15 cellular contexts compared by ENCODE assay signal in genomic region chr2:36404754-36405153, GRCh38. TPM values are rescaled to one million over a fixed set of nuclear protein-coding genes. Genes with fewer than 3 reads are reported as not detected.
DNase-seq lines count a peak whose midpoint lies in the region; ATAC-seq and TF ChIP-seq lines count a peak whose summit lies in the region.
"Had no signal": no experiment of that assay in that cellular context is flagged by ENCODE, and none has a peak within 500 bp of the region (broad histone marks: within the 10 kb centered on the region; RNA-seq: fewer than 3 reads in every experiment).

No MANE protein-coding gene starts in this region.

- H3K4me1 Mint-ChIP-seq in stimulated activated memory B cell treated with anti-CD40 and anti-IgM and Interleukin-4, amounts not matched to agents 10 μg/mL and 1 μg/mL and 100 μg/mL, for 72 hours: no peaks in the 10 kb centered on the region

- no peak overlapping the region for H3K9ac ChIP-seq in BLaER1

- H3K4me1 ChIP-seq in BLaER1 (peaks cover 22% of the 10 kb centered on the region), Panc1 (ENCODE audit: control insufficient read depth, insufficient read depth, low read length) (peaks cover 100% of the 10 kb centered on the region)

- no peaks in the 10 kb centered on the region for H3K9me3 Mint-ChIP-seq in stimulated activated memory B cell treated with anti-CD40 and anti-IgM and Interleukin-4, amounts not matched to agents 10 μg/mL and 1 μg/mL and 100 μg/mL, for 72 hours
- H3K9me3 Mint-ChIP-seq: activated B cell treated with CpG ODN at 0.5 μM for 24 hours; activated T-helper 2 cell treated with anti-CD3 and anti-CD28 coated beads, Interferon-gamma antibody, Interleukin-2, Interleukin-4, amounts not matched to agents 10 μg/mL and 5 μg/mL and 100 μg/mL, durations not matched to agents 14 hours and 24 hours and 36 hours; GM23338 had no signal

- H3K36me3 ChIP-seq in BLaER1: 0 out of 2 replicates have a peak, but pooled peaks cover 4% of the 10 kb centered on the region
- H3K36me3 ChIP-seq in Panc1 (ENCODE audit: control insufficient read depth, insufficient read depth, low read length): peaks cover 10% of the 10 kb centered on the region; the same call in 1 of the 2 replicates
- H3K36me3 ChIP-seq: neutrophil had no signal

- H3K27ac Mint-ChIP-seq in stimulated activated memory B cell treated with anti-CD40 and anti-IgM and Interleukin-4, amounts not matched to agents 10 μg/mL and 1 μg/mL and 100 μg/mL, for 72 hours: no peak overlapping the region
- H3K27ac Mint-ChIP-seq: activated B cell treated with CpG ODN at 0.5 μM for 24 hours; activated T-helper 2 cell treated with anti-CD3 and anti-CD28 coated beads, Interferon-gamma antibody, Interleukin-2, Interleukin-4, amounts not matched to agents 10 μg/mL and 5 μg/mL and 100 μg/mL, durations not matched to agents 14 hours and 24 hours and 36 hours; GM23338 had no signal

- H3K27me3 Mint-ChIP-seq in stimulated activated memory B cell treated with anti-CD40 and anti-IgM and Interleukin-4, amounts not matched to agents 10 μg/mL and 1 μg/mL and 100 μg/mL, for 72 hours: no peaks in the 10 kb centered on the region

- H3K4me3 Mint-ChIP-seq in stimulated activated memory B cell treated with anti-CD40 and anti-IgM and Interleukin-4, amounts not matched to agents 10 μg/mL and 1 μg/mL and 100 μg/mL, for 72 hours: no peak overlapping the region
- H3K4me3 Mint-ChIP-seq: activated B cell treated with CpG ODN at 0.5 μM for 24 hours, GM23338 had no signal

- POLR2A ChIA-PET in Panc1 (lab: Charles Lee): no interaction called here

- H3K27me3 ChIP-seq in BLaER1 (no peaks in the 10 kb centered on the region), Panc1 (ENCODE audit: control insufficient read depth, insufficient read depth, low read length) (no peaks in the 10 kb centered on the region)

- intact Hi-C loops in Panc1 (cut with micrococcal nuclease; ENCODE audit: unreplicated experiment): loop anchor here (5.0 kb wide), 2 partner anchors 32 to 47 kb away; partner anchors contain the start of gene CRIM1

- H3K4me2 ChIP-seq in BLaER1: peak overlapping the region; percentile 63

- ATAC-seq in GM19452 (IDR thresholded peaks at IDR 0.05; ENCODE audit: unreplicated experiment): peak; percentile 63
- peak; percentile 37 for ATAC-seq in HG02981 (IDR thresholded peaks at IDR 0.05; ENCODE audit: unreplicated experiment)
- no peak for ATAC-seq in Panc1
- no peak for ATAC-seq in stimulated activated memory B cell treated with anti-CD40 and anti-IgM and Interleukin-4, amounts not matched to agents 10 μg/mL and 1 μg/mL and 100 μg/mL, for 72 hours

- H3K9me3 ChIP-seq in BLaER1 (no peaks in the 10 kb centered on the region), Panc1 (ENCODE audit: control insufficient read depth, insufficient read depth, low read depth, low read length) (no peaks in the 10 kb centered on the region)
- H3K9me3 ChIP-seq: neutrophil had no signal

- TF ChIP-seq CTCF in Panc1 (IDR thresholded peaks at IDR 0.05): no peak

- H3K27ac ChIP-seq in BLaER1 (0 out of 2 replicates have a peak overlapping the region, but pooled peaks have one; percentile 6), Panc1 (ENCODE audit: low read length) (peak overlapping the region; percentile 96)
- H3K27ac ChIP-seq: neutrophil had no signal

- H3K4me3 ChIP-seq in BLaER1: no peak overlapping the region
- peak overlapping the region; percentile 14 to 28; a peak in 3 of 4 replicates for H3K4me3 ChIP-seq in Panc1 (ENCODE audit: low read depth in 2 of 2, low read length in 2 of 2)
- H3K4me3 ChIP-seq: GM23338 had no signal

- no peak for DNase-seq in Panc1 (ENCODE audit: low read depth, low spot score)
- DNase-seq in activated CD4-positive, CD25-positive, alpha-beta regulatory T cell (lab: John Stamatoyannopoulos, UW): no peak
- DNase-seq in T1000 (lab: John Stamatoyannopoulos, UW): no peak
- no peak for DNase-seq in hippocampal formation (lab: John Stamatoyannopoulos, UW)
- DNase-seq: activated B cell treated with CpG ODN at 0.5 μM for 24 hours; foreskin fibroblast; NCI-H2171; stimulated activated CD4-positive, alpha-beta T cell treated with anti-CD3 and anti-CD28 coated beads, Interleukin-4, amount 100 ng/mL, for 1 hour had no signal

- no peaks in the 10 kb centered on the region for H3K36me3 Mint-ChIP-seq in stimulated activated memory B cell treated with anti-CD40 and anti-IgM and Interleukin-4, amounts not matched to agents 10 μg/mL and 1 μg/mL and 100 μg/mL, for 72 hours

- in situ Hi-C loops in Panc1 (cut with HindIII; ENCODE audit: low pct_unique_long_range_greater_than_20kb, low sequenced_read_pairs): no loop called here

- no peaks in the 10 kb centered on the region for H4K20me1 ChIP-seq in BLaER1

- CTCF ChIA-PET in Panc1 (lab: Charles Lee): interaction anchor here (0.5 kb wide), 1 partner anchor 54 kb away, joined by 5 read pairs; no protein-coding TSS in a partner anchor

- no TSS peak for BruUV-seq in Panc1 (replicated peaks; lab: Mats Ljungman, UMichigan)

RNA-seq across cellular contexts. Expression of gene CRIM1, which starts 49.2 kb away (rescaled TPM):
- total RNA-seq in Panc1 (2021; ENCODE audit: unreplicated experiment): 290 TPM
- 285 TPM for polyA plus RNA-seq in Panc1 (2012; ENCODE audit: insufficient read length)

Comparison
In these comparisons a context has a peak if more than half of its experiments do, and no peak if none do; other contexts are left out.
1. ATAC-seq: peak in GM19452 (single experiment) and HG02981 (single experiment); none in Panc1 (single experiment) and stimulated activated memory B cell treated with anti-CD40 and anti-IgM and Interleukin-4, amounts not matched to agents 10 μg/mL and 1 μg/mL and 100 μg/mL, for 72 hours (single experiment).